In the genomic region with DNA sequence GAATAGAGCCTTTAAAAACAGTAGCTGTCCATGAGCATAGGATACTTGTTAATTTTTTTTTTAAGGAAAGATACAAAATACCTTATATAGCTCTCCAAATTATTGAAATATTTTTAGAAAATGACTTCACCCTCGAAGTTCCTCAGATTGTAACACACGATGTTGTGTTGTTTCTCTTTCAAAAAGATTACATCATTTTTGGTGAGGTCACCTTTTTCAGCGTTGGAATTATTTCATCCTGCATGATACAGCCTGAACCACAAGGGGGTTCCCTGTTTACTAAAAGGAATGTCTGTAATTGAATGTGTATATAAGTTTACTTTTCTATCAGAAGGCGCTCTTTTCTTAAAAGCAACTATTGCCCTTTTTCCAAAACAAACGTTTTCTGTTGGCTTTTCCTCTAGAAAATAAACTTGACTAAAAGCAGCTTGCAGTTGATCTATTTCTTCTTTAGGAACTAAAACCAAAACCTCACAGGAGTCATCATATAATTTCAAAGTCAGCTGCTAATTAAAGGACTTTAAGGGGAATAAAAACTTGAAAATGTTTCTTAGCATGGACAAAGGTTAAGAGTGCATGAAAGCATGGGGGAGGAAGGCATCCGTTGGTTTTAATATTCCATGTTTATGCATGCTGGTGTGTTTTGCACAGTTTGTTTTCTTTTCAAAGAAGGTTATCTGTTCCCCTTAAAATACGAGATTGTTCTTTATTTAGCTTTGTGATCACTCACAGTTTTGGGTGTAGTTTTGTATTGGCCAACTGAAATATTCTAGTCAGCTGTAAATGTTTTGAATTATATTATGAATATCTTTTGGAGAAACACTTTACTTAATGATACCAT, we compare ENCODE assay signal across 8 cellular contexts. TPM values are rescaled to one million over a fixed set of nuclear protein-coding genes. Genes with fewer than 3 reads are reported as not detected.
A peak's percentile ranks its signal among the peaks of the same experiment; 100 is the strongest.
DNase-seq lines count a peak whose midpoint lies in the region; ATAC-seq and TF ChIP-seq lines count a peak whose summit lies in the region.

No MANE protein-coding gene starts in this region.

- H3K27me3 ChIP-seq in CD8-positive, alpha-beta T cell (ENCODE audit: insufficient read depth, low read length), result no peaks in the 10 kb centered on the region
- H3K27me3 ChIP-seq in Peyer's patch, result no peaks in the 10 kb centered on the region

- peak; percentile 58 for ATAC-seq in CD8-positive, alpha-beta T cell
- peak; percentile 75 for ATAC-seq in GM18868 (IDR thresholded peaks at IDR 0.05; ENCODE audit: unreplicated experiment)
- ATAC-seq in HG03175 (IDR thresholded peaks at IDR 0.05; ENCODE audit: unreplicated experiment), result peak; percentile 60

- TF ChIP-seq CTCF in CD8-positive, alpha-beta T cell (IDR thresholded peaks at IDR 0.05), result no peak
- TF ChIP-seq CTCF in Peyer's patch (IDR thresholded peaks at IDR 0.05), result peak in 5 of 6 experiments; percentile 32 to 76 (median 61)

- H3K9me3 Mint-ChIP-seq in CD8-positive, alpha-beta T cell, result no peaks in the 10 kb centered on the region

- intact Hi-C loops in CD8-positive, alpha-beta T cell (cut with DNase I, micrococcal nuclease), result loop anchor here (1.0 to 5.0 kb wide), 10 partner anchors 26 to 431 kb away; partner anchors contain the start of gene LYSMD4 (in 1 of the 2)

- no peak overlapping the region for H3K27ac Mint-ChIP-seq in CD8-positive, alpha-beta T cell

- H3K36me3 Mint-ChIP-seq in CD8-positive, alpha-beta T cell, result peaks cover 3% of the 10 kb centered on the region

- no peak overlapping the region for H3K27ac ChIP-seq in CD8-positive, alpha-beta T cell (ENCODE audit: low read depth, low read length)
- peak overlapping the region; percentile 27 to 78 (median 42) for H3K27ac ChIP-seq in Peyer's patch
- H3K27ac ChIP-seq in urinary bladder (ENCODE audit: low read depth), result peak overlapping the region; percentile 56

- no peaks in the 10 kb centered on the region for H3K27me3 Mint-ChIP-seq in CD8-positive, alpha-beta T cell (ENCODE audit: low read depth)

- no peak overlapping the region for H3K4me3 Mint-ChIP-seq in CD8-positive, alpha-beta T cell

- H3K4me1 ChIP-seq in CD8-positive, alpha-beta T cell (ENCODE audit: insufficient read depth, low read length), result peaks cover 34% of the 10 kb centered on the region
- H3K4me1 ChIP-seq in Peyer's patch (peaks cover 0 to 12% (median 3%) of the 10 kb centered on the region in 4 donors), urinary bladder (ENCODE audit: insufficient read depth) (no peaks in the 10 kb centered on the region)

- no peak for TF ChIP-seq POLR2A in Peyer's patch (IDR thresholded peaks at IDR 0.05)

- 13% methylated on average over 7 of the region's 7 CpGs for WGBS in urinary bladder

- H3K36me3 ChIP-seq in CD8-positive, alpha-beta T cell (ENCODE audit: insufficient read depth, low read length), result no peaks in the 10 kb centered on the region
- H3K36me3 ChIP-seq in Peyer's patch (no peaks in the 10 kb centered on the region), urinary bladder (ENCODE audit: insufficient read depth) (no peaks in the 10 kb centered on the region)

- CTCF ChIA-PET in CD8-positive, alpha-beta T cell (lab: Charles Lee), result interaction anchor here (0.7 to 5.8 kb wide), 68 partner anchors 8 to 501 kb away, joined by 3 to 54 read pairs (median 5); partner anchors contain the start of genes LYSMD4 and MEF2A

- no peaks in the 10 kb centered on the region for H3K9me3 ChIP-seq in CD8-positive, alpha-beta T cell (ENCODE audit: low read length)
- no peaks in the 10 kb centered on the region for H3K9me3 ChIP-seq in Peyer's patch

- peaks cover 48% of the 10 kb centered on the region for H3K4me1 Mint-ChIP-seq in CD8-positive, alpha-beta T cell (ENCODE audit: low read depth)

- DNase-seq in CD8-positive, alpha-beta T cell, result no peak
- DNase-seq in Peyer's patch, result no peak
- DNase-seq in dermis blood vessel endothelial cell, result peak; percentile 95
- DNase-seq in medulla oblongata (ENCODE audit: extremely low spot score), result peak; percentile 67
- DNase-seq in NCI-H526 treated with DMSO at 0.1 percent for 48 hours (lab: John Stamatoyannopoulos, UW), result no peak

- POLR2A ChIA-PET in CD8-positive, alpha-beta T cell (lab: Charles Lee), result interaction anchor here (0.5 to 1.4 kb wide), 13 partner anchors 11 to 422 kb away, joined by 3 to 6 read pairs (median 3); partner anchors contain the start of gene MEF2A

- no peak overlapping the region for H3K4me3 ChIP-seq in CD8-positive, alpha-beta T cell (ENCODE audit: low read depth, low read length)
- no peak overlapping the region for H3K4me3 ChIP-seq in Peyer's patch
- no peak overlapping the region for H3K4me3 ChIP-seq in urinary bladder (ENCODE audit: low read depth, low read length)

RNA-seq across cellular contexts. Expression of gene LYSMD4, which starts 29.4 kb away (rescaled TPM):
- 1 to 10 TPM; 7.6 to 7.7 TPM for total RNA-seq in CD8-positive, alpha-beta T cell
- total RNA-seq in Peyer's patch, result 10 to 100 TPM in 3 of 4 donors, 1 to 10 TPM in 1; 8.3 to 39.9 (median 18.6) TPM
- 8.6 and 9.7 TPM in 2 replicates for total RNA-seq in dermis blood vessel endothelial cell
- 19.1 TPM for total RNA-seq in urinary bladder
- polyA plus RNA-seq in urinary bladder, result 7.5 TPM

Comparison
In these comparisons a context has a peak if more than half of its experiments do, and no peak if none do; other contexts are left out.
1. DNase-seq: peak in dermis blood vessel endothelial cell (single experiment) and medulla oblongata (single experiment); none in CD8-positive, alpha-beta T cell (0 of 7), Peyer's patch (0 of 3) and NCI-H526 treated with DMSO at 0.1 percent for 48 hours (single experiment).
2. Peak in every context shown above with its lines, with median percentiles within 50 percentile points of each other: ATAC-seq.